In genomic region chr6:3509326-3509725, GRCh38 we compare ENCODE assay signal across 23 cellular contexts.
"Had no signal": no experiment of that assay in that cellular context is flagged by ENCODE, and none has a peak within 500 bp of the region (broad histone marks: within the 10 kb centered on the region; RNA-seq: fewer than 3 reads in every experiment).

No MANE protein-coding gene starts in this region.

- H3K4me3 ChIP-seq: colonic mucosa, lung, mucosa of descending colon, psoas muscle, right lobe of liver, spleen, tibial nerve had no signal

- H3K27me3 ChIP-seq: colonic mucosa, right lobe of liver, tibial nerve had no signal

- H3K9me3 ChIP-seq: colonic mucosa, mucosa of descending colon, psoas muscle, right lobe of liver, spleen, tibial nerve had no signal

- ATAC-seq: activated CD8-positive, alpha-beta memory T cell treated with anti-CD3 and anti-CD28 coated beads, Interleukin-2, amount 10 ng/mL, durations not matched to agents 7 days and 5 days; activated naive CD4-positive, alpha-beta T cell treated with anti-CD3 and anti-CD28 coated beads, Interleukin-2, amount 50 U/mL, for 72 hours; mucosa of descending colon; natural killer cell; psoas muscle; right lobe of liver; stimulated activated naive B cell treated with anti-CD40 and anti-IgM and Interleukin-4, amounts not matched to agents 10 μg/mL and 1 μg/mL and 100 μg/mL, for 72 hours had no signal

- H3K4me1 Mint-ChIP-seq: activated CD8-positive, alpha-beta memory T cell treated with anti-CD3 and anti-CD28 coated beads, Interleukin-2, amount 10 ng/mL, durations not matched to agents 7 days and 5 days; natural killer cell; stimulated activated naive B cell treated with anti-CD40 and anti-IgM and Interleukin-4, amounts not matched to agents 10 μg/mL and 1 μg/mL and 100 μg/mL, for 72 hours had no signal

- H3K9me3 Mint-ChIP-seq: activated T-cell treated with anti-CD3 and anti-CD28 coated beads, Interleukin-2, amount 50 U/mL, for 24 hours; natural killer cell had no signal

- DNase-seq: activated CD4-positive, alpha-beta T cell treated with anti-CD3 and anti-CD28 coated beads, Interleukin-2, amount 50 U/mL, for 48 hours; activated CD4-positive, CD25-positive, alpha-beta regulatory T cell treated with anti-CD3 and anti-CD28 coated beads, Interleukin-2, amount 50 U/mL, for 72 hours; activated CD8-positive, alpha-beta memory T cell treated with anti-CD3 and anti-CD28 coated beads, Interleukin-2, amount 10 ng/mL, durations not matched to agents 7 days and 5 days; activated effector memory CD4-positive, alpha-beta T cell treated with Interleukin-2 at 50 U/mL for 16 hours; activated T-cell treated with anti-CD3 and anti-CD28 coated beads, Interleukin-2, amount 50 U/mL, for 24 hours; amygdala; colonic mucosa; effector CD4-positive, alpha-beta T cell; hippocampal formation; kidney glomerular epithelial cell; mucosa of descending colon; natural killer cell; nucleus accumbens; psoas muscle; right lobe of liver; spleen; stimulated activated CD4-positive, alpha-beta T cell treated with anti-CD3 and anti-CD28 coated beads, Interleukin-1b, Interleukin-23, amount 100 ng/mL, for 48 hours; stimulated activated naive B cell treated with anti-CD40 and anti-IgM and Interleukin-4, amounts not matched to agents 10 μg/mL and 1 μg/mL and 100 μg/mL, for 72 hours had no signal

- H3K36me3 ChIP-seq: colonic mucosa, right lobe of liver, spleen, tibial nerve had no signal

- H3K36me3 Mint-ChIP-seq: activated CD8-positive, alpha-beta memory T cell treated with anti-CD3 and anti-CD28 coated beads, Interleukin-2, amount 10 ng/mL, durations not matched to agents 7 days and 5 days; activated naive CD4-positive, alpha-beta T cell treated with anti-CD3 and anti-CD28 coated beads, Interleukin-2, amount 50 U/mL, for 72 hours; brain; natural killer cell; stimulated activated naive B cell treated with anti-CD40 and anti-IgM and Interleukin-4, amounts not matched to agents 10 μg/mL and 1 μg/mL and 100 μg/mL, for 72 hours had no signal

- H3K27ac ChIP-seq: colonic mucosa, psoas muscle, right lobe of liver, spleen, tibial nerve had no signal

- H3K4me3 Mint-ChIP-seq: activated CD8-positive, alpha-beta memory T cell treated with anti-CD3 and anti-CD28 coated beads, Interleukin-2, amount 10 ng/mL, durations not matched to agents 7 days and 5 days; activated T-cell treated with anti-CD3 and anti-CD28 coated beads, Interleukin-2, amount 50 U/mL, for 24 hours; brain; natural killer cell; stimulated activated naive B cell treated with anti-CD40 and anti-IgM and Interleukin-4, amounts not matched to agents 10 μg/mL and 1 μg/mL and 100 μg/mL, for 72 hours had no signal

- H3K4me1 ChIP-seq: colonic mucosa, psoas muscle, right lobe of liver had no signal

- FAIRE-seq: endothelial cell of umbilical vein had no signal

- H3K27ac Mint-ChIP-seq: activated CD8-positive, alpha-beta memory T cell treated with anti-CD3 and anti-CD28 coated beads, Interleukin-2, amount 10 ng/mL, durations not matched to agents 7 days and 5 days; activated naive CD4-positive, alpha-beta T cell treated with anti-CD3 and anti-CD28 coated beads, Interleukin-2, amount 50 U/mL, for 72 hours; activated T-cell treated with anti-CD3 and anti-CD28 coated beads, Interleukin-2, amount 50 U/mL, for 24 hours; natural killer cell; stimulated activated naive B cell treated with anti-CD40 and anti-IgM and Interleukin-4, amounts not matched to agents 10 μg/mL and 1 μg/mL and 100 μg/mL, for 72 hours had no signal
